ENCODE assay signal across 21 cellular contexts in genomic region chr17:73360961-73361761, GRCh38. TPM values are rescaled to one million over a fixed set of nuclear protein-coding genes. Genes with fewer than 3 reads are reported as not detected.
DNase-seq lines count a peak whose midpoint lies in the region; ATAC-seq and TF ChIP-seq lines count a peak whose summit lies in the region.
"Had no signal": no experiment of that assay in that cellular context is flagged by ENCODE, and none has a peak within 500 bp of the region (broad histone marks: within the 10 kb centered on the region; RNA-seq: fewer than 3 reads in every experiment).

No MANE protein-coding gene starts in this region.

- H3K9me3 Mint-ChIP-seq in MCF 10A (ENCODE audit: unreplicated experiment) (no peaks in the 10 kb centered on the region), progenitor cell of endocrine pancreas (ENCODE audit: low read depth) (no peaks in the 10 kb centered on the region)
- H3K9me3 Mint-ChIP-seq: central memory CD8-positive, alpha-beta T cell; natural killer cell had no signal

- no peak for ATAC-seq in HG03460 (IDR thresholded peaks at IDR 0.05; ENCODE audit: unreplicated experiment)
- ATAC-seq: natural killer cell had no signal

- H3K4me1 Mint-ChIP-seq in MCF 10A (ENCODE audit: insufficient read depth, unreplicated experiment) (peaks cover 11% of the 10 kb centered on the region), progenitor cell of endocrine pancreas (ENCODE audit: low read depth) (peaks cover 33% of the 10 kb centered on the region)
- H3K4me1 Mint-ChIP-seq: central memory CD8-positive, alpha-beta T cell; natural killer cell had no signal

- peak overlapping the region; percentile 57 to 79 for H3K27ac ChIP-seq in breast epithelium
- H3K27ac ChIP-seq in VCaP = peak overlapping the region; percentile 64; the same call in 1 of the 2 replicates
- H3K27ac ChIP-seq in iPS-20b (ENCODE audit: low read length) = no peak overlapping the region

- no TSS peak for BruUV-seq in MCF 10A (replicated peaks; lab: Mats Ljungman, UMichigan)

- TF ChIP-seq POLR2A in breast epithelium (IDR thresholded peaks at IDR 0.05) = no peak

- H3K27ac Mint-ChIP-seq in MCF 10A (ENCODE audit: low read depth, unreplicated experiment) (no peak overlapping the region), progenitor cell of endocrine pancreas (peak overlapping the region; percentile 92)
- H3K27ac Mint-ChIP-seq: natural killer cell had no signal

- H3K27me3 Mint-ChIP-seq in MCF 10A (ENCODE audit: insufficient read depth, unreplicated experiment) (no peaks in the 10 kb centered on the region), progenitor cell of endocrine pancreas (peaks cover 9% of the 10 kb centered on the region)

- H3K36me3 Mint-ChIP-seq in MCF 10A (ENCODE audit: insufficient read depth, unreplicated experiment) (no peaks in the 10 kb centered on the region), progenitor cell of endocrine pancreas (ENCODE audit: insufficient read depth) (no peaks in the 10 kb centered on the region)
- H3K36me3 Mint-ChIP-seq: natural killer cell had no signal

- DNase-seq in breast epithelium (ENCODE audit: low spot score in 2 of 2) (no peak), MCF 10A (ENCODE audit: unreplicated experiment) (no peak), progenitor cell of endocrine pancreas (ENCODE audit: low spot score, unreplicated experiment) (peak; percentile 63), NCI-H2029 (lab: John Stamatoyannopoulos, UW) (no peak), mesenteric fat pad (ENCODE audit: low spot score) (no peak)
- DNase-seq: activated CD4-positive, alpha-beta T cell treated with anti-CD3 and anti-CD28 coated beads, Interleukin-2, amount 50 U/mL, for 4 hours; activated naive CD4-positive, alpha-beta T cell treated with Interleukin-2 at 50 U/mL for 16 hours; activated T-cell treated with anti-CD3 and anti-CD28 coated beads for 4 hours; C1 segment of cervical spinal cord; DMS 273 treated with DMSO at 0.1 percent for 48 hours; effector memory CD4-positive, alpha-beta T cell; KG1; natural killer cell; NCI-H2081 treated with DMSO at 0.1 percent for 48 hours; PC-3; SIG-M5 had no signal

- CTCF ChIA-PET in MCF 10A (lab: Yijun Ruan, JAX) = interaction anchor here (1.1 to 13.5 kb wide), 4 partner anchors 9 to 634 kb away, joined by 3 to 301 read pairs (median 4); no protein-coding TSS in a partner anchor

- no peak overlapping the region for H3K4me3 Mint-ChIP-seq in MCF 10A (ENCODE audit: unreplicated experiment)
- H3K4me3 Mint-ChIP-seq in progenitor cell of endocrine pancreas (ENCODE audit: low read depth) = no peak overlapping the region
- H3K4me3 Mint-ChIP-seq: central memory CD8-positive, alpha-beta T cell; natural killer cell had no signal

- POLR2A ChIA-PET in MCF 10A (lab: Yijun Ruan, JAX) = interaction anchor here (1.1 kb wide), 1 partner anchor 11 kb away, joined by 3 read pairs; no protein-coding TSS in a partner anchor

- no peak overlapping the region for H3K4me3 ChIP-seq in breast epithelium
- peak overlapping the region; percentile 55; the same call in 1 of the 2 replicates for H3K4me3 ChIP-seq in iPS-20b (ENCODE audit: low read length)
- H3K4me3 ChIP-seq: suprapubic skin had no signal

- H3K9ac ChIP-seq in iPS-20b (ENCODE audit: low read depth, low read length) = peak overlapping the region; percentile 76; the same call in 1 of the 2 replicates

- TF ChIP-seq CTCF in breast epithelium (IDR thresholded peaks at IDR 0.05) = no peak
- no peak for TF ChIP-seq CTCF in MCF 10A (IDR thresholded peaks at IDR 0.05; ENCODE audit: unreplicated experiment)
- no peak for TF ChIP-seq CTCF in VCaP (conservative IDR thresholded peaks at IDR 0.05)
- TF ChIP-seq CTCF in progenitor cell of endocrine pancreas (IDR thresholded peaks at IDR 0.05; ENCODE audit: unreplicated experiment) = peak; percentile 13

- H3K36me3 ChIP-seq in breast epithelium = no peaks in the 10 kb centered on the region
- no peaks in the 10 kb centered on the region for H3K36me3 ChIP-seq in iPS-20b (ENCODE audit: insufficient read depth, low read depth, low read length)
- H3K36me3 ChIP-seq: suprapubic skin had no signal

- intact Hi-C loops in breast epithelium (cut with DNase I; ENCODE audit: low total_unique reads) = loop anchor here (10.0 kb wide), 1 partner anchor 46 kb away; the partner anchor contains the start of gene CDC42EP4
- intact Hi-C loops in MCF 10A (cut with micrococcal nuclease) = no loop called here

- H3K4me1 ChIP-seq in breast epithelium (peaks cover 6 to 20% of the 10 kb centered on the region in 2 donors), iPS-20b (ENCODE audit: insufficient read depth, low read length) (peaks cover 26% of the 10 kb centered on the region)

- H3K27me3 ChIP-seq in breast epithelium (no peaks in the 10 kb centered on the region), iPS-20b (ENCODE audit: insufficient read depth, low read length) (no peaks in the 10 kb centered on the region; the same call in 1 of the 2 replicates)
- H3K27me3 ChIP-seq: suprapubic skin had no signal

- H3K9me3 ChIP-seq in breast epithelium (no peaks in the 10 kb centered on the region), iPS-20b (ENCODE audit: insufficient read depth, low read depth, low read length) (no peaks in the 10 kb centered on the region)
- H3K9me3 ChIP-seq: suprapubic skin had no signal

RNA-seq across cellular contexts. Expression of gene CDC42EP4, which starts 49.4 kb away (rescaled TPM):
- total RNA-seq in breast epithelium (100 to 1,000 TPM in 2 of 3 donors, 10 to 100 TPM in 1; 71.0 to 141 (median 112) TPM), MCF 10A (2022) (11.0 and 12.2 TPM in 2 replicates), progenitor cell of endocrine pancreas (66.0 and 77.9 TPM in 2 replicates), mesenteric fat pad (207 TPM)
